In genomic region chr16:54080524-54081008, GRCh38 we compare ENCODE assay signal across 1 cellular context.
TF ChIP-seq lines count a peak whose summit lies in the region.

No MANE protein-coding gene starts in this region.

TF ChIP-seq in HepG2, 621 proteins besides CTCF, POLR2A, EP300 and RAD21 (continued from another document and continues in another):
- no peak for TF ChIP-seq DMTF1 (CRISPR knock-in tag; IDR thresholded peaks at IDR 0.05)
- TF ChIP-seq NR1H2 (CRISPR knock-in tag; IDR thresholded peaks at IDR 0.05; ENCODE audit: borderline replicate concordance, low read depth), result no peak
- TF ChIP-seq, protein P1, sequence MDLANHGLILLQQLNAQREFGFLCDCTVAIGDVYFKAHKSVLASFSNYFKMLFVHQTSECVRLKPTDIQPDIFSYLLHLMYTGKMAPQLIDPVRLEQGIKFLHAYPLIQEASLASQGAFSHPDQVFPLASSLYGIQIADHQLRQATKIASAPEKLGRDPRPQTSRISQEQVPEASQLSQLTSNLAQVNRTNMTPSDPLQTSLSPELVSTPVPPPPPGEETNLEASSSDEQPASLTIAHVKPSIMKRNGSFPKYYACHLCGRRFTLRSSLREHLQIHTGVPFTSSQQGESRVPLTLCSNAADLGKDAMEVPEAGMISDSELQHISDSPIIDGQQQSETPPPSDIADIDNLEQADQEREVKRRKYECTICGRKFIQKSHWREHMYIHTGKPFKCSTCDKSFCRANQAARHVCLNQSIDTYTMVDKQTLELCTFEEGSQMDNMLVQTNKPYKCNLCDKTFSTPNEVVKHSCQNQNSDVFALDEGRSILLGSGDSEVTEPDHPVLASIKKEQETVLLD (CRISPR knock-in tag; IDR thresholded peaks at IDR 0.05; ENCODE audit: low read depth), result no peak
- TF ChIP-seq SAFB2 (CRISPR knock-in tag; IDR thresholded peaks at IDR 0.05; ENCODE audit: borderline replicate concordance, low read depth), result no peak
- peak; percentile 59; the same call in 1 of the 2 replicates for TF ChIP-seq TBX2 (CRISPR knock-in tag; IDR thresholded peaks at IDR 0.05; ENCODE audit: borderline replicate concordance)
- no peak for TF ChIP-seq ZMYM2 (CRISPR knock-in tag; IDR thresholded peaks at IDR 0.05)
- TF ChIP-seq, protein P2, sequence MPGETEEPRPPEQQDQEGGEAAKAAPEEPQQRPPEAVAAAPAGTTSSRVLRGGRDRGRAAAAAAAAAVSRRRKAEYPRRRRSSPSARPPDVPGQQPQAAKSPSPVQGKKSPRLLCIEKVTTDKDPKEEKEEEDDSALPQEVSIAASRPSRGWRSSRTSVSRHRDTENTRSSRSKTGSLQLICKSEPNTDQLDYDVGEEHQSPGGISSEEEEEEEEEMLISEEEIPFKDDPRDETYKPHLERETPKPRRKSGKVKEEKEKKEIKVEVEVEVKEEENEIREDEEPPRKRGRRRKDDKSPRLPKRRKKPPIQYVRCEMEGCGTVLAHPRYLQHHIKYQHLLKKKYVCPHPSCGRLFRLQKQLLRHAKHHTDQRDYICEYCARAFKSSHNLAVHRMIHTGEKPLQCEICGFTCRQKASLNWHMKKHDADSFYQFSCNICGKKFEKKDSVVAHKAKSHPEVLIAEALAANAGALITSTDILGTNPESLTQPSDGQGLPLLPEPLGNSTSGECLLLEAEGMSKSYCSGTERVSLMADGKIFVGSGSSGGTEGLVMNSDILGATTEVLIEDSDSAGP (CRISPR knock-in tag; IDR thresholded peaks at IDR 0.05; ENCODE audit: borderline replicate concordance), result no peak
- no peak for TF ChIP-seq NFKB2 (CRISPR knock-in tag; IDR thresholded peaks at IDR 0.05; ENCODE audit: borderline replicate concordance)
- TF ChIP-seq, protein P3, sequence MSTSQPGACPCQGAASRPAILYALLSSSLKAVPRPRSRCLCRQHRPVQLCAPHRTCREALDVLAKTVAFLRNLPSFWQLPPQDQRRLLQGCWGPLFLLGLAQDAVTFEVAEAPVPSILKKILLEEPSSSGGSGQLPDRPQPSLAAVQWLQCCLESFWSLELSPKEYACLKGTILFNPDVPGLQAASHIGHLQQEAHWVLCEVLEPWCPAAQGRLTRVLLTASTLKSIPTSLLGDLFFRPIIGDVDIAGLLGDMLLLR (CRISPR knock-in tag; IDR thresholded peaks at IDR 0.05), result no peak
- TF ChIP-seq TEAD3 (CRISPR knock-in tag; optimal IDR thresholded peaks at IDR 0.05; ENCODE audit: borderline replicate concordance), result peak; percentile 29
- TF ChIP-seq MXD3 (CRISPR knock-in tag; IDR thresholded peaks at IDR 0.05), result no peak
- no peak for TF ChIP-seq ZNF354B (CRISPR knock-in tag; IDR thresholded peaks at IDR 0.05)
- no peak for TF ChIP-seq POLR2G (IDR thresholded peaks at IDR 0.05; ENCODE audit: low read depth, low read length)
- no peak for TF ChIP-seq SRSF9 (IDR thresholded peaks at IDR 0.05; ENCODE audit: borderline replicate concordance, insufficient read depth, low read depth, low read length, poor library complexity, severe bottlenecking)
- no peak for TF ChIP-seq MZF1 (CRISPR knock-in tag; IDR thresholded peaks at IDR 0.05; ENCODE audit: borderline replicate concordance)
- TF ChIP-seq ZNF607 (CRISPR knock-in tag; IDR thresholded peaks at IDR 0.05; ENCODE audit: borderline replicate concordance), result no peak
- no peak for TF ChIP-seq CBX2 (IDR thresholded peaks at IDR 0.05; ENCODE audit: low read depth, low read length)
- no peak for TF ChIP-seq CBX2 (CRISPR knock-in tag; IDR thresholded peaks at IDR 0.05; ENCODE audit: low read depth)
- TF ChIP-seq BRCA1 (CRISPR knock-in tag; IDR thresholded peaks at IDR 0.05), result peak; percentile 47; the same call in 1 of the 2 replicates
- TF ChIP-seq, protein P4, sequence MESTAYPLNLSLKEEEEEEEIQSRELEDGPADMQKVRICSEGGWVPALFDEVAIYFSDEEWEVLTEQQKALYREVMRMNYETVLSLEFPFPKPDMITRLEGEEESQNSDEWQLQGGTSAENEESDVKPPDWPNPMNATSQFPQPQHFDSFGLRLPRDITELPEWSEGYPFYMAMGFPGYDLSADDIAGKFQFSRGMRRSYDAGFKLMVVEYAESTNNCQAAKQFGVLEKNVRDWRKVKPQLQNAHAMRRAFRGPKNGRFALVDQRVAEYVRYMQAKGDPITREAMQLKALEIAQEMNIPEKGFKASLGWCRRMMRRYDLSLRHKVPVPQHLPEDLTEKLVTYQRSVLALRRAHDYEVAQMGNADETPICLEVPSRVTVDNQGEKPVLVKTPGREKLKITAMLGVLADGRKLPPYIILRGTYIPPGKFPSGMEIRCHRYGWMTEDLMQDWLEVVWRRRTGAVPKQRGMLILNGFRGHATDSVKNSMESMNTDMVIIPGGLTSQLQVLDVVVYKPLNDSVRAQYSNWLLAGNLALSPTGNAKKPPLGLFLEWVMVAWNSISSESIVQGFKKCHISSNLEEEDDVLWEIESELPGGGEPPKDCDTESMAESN (CRISPR knock-in tag; conservative IDR thresholded peaks at IDR 0.05), result peak; percentile 49
- TF ChIP-seq TEF (CRISPR knock-in tag; IDR thresholded peaks at IDR 0.05), result no peak
- TF ChIP-seq ZFY (CRISPR knock-in tag; IDR thresholded peaks at IDR 0.05), result peak; percentile 53
- no peak for TF ChIP-seq EZH2 (conservative IDR thresholded peaks at IDR 0.05; ENCODE audit: low read depth, low read length)
- TF ChIP-seq ZNF75D (CRISPR knock-in tag; IDR thresholded peaks at IDR 0.05; ENCODE audit: borderline replicate concordance), result no peak
- TF ChIP-seq, protein P5, sequence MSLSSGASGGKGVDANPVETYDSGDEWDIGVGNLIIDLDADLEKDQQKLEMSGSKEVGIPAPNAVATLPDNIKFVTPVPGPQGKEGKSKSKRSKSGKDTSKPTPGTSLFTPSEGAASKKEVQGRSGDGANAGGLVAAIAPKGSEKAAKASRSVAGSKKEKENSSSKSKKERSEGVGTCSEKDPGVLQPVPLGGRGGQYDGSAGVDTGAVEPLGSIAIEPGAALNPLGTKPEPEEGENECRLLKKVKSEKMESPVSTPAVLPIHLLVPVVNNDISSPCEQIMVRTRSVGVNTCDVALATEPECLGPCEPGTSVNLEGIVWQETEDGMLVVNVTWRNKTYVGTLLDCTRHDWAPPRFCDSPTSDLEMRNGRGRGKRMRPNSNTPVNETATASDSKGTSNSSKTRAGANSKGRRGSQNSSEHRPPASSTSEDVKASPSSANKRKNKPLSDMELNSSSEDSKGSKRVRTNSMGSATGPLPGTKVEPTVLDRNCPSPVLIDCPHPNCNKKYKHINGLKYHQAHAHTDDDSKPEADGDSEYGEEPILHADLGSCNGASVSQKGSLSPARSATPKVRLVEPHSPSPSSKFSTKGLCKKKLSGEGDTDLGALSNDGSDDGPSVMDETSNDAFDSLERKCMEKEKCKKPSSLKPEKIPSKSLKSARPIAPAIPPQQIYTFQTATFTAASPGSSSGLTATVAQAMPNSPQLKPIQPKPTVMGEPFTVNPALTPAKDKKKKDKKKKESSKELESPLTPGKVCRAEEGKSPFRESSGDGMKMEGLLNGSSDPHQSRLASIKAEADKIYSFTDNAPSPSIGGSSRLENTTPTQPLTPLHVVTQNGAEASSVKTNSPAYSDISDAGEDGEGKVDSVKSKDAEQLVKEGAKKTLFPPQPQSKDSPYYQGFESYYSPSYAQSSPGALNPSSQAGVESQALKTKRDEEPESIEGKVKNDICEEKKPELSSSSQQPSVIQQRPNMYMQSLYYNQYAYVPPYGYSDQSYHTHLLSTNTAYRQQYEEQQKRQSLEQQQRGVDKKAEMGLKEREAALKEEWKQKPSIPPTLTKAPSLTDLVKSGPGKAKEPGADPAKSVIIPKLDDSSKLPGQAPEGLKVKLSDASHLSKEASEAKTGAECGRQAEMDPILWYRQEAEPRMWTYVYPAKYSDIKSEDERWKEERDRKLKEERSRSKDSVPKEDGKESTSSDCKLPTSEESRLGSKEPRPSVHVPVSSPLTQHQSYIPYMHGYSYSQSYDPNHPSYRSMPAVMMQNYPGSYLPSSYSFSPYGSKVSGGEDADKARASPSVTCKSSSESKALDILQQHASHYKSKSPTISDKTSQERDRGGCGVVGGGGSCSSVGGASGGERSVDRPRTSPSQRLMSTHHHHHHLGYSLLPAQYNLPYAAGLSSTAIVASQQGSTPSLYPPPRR (CRISPR knock-in tag; IDR thresholded peaks at IDR 0.05; ENCODE audit: borderline replicate concordance), result no peak
- TF ChIP-seq ZNF12 (CRISPR knock-in tag; IDR thresholded peaks at IDR 0.05), result peak; percentile 80; the same call in 1 of the 2 replicates
- no peak for TF ChIP-seq TBL1XR1 (IDR thresholded peaks at IDR 0.05; ENCODE audit: borderline replicate concordance, low read length, partially characterized antibody)
- TF ChIP-seq ZNF367 (CRISPR knock-in tag; IDR thresholded peaks at IDR 0.05; ENCODE audit: borderline replicate concordance), result no peak
- no peak for TF ChIP-seq ZFP62 (CRISPR knock-in tag; IDR thresholded peaks at IDR 0.05)
- TF ChIP-seq SIN3B (IDR thresholded peaks at IDR 0.05; ENCODE audit: low read length), result no peak
- no peak for TF ChIP-seq ZNF17 (CRISPR knock-in tag; IDR thresholded peaks at IDR 0.05)
- TF ChIP-seq POLR2AphosphoS5 (IDR thresholded peaks at IDR 0.05; ENCODE audit: low read depth, low read length), result no peak
- 0 out of 2 replicates have a peak, but pooled peaks have one; percentile 26 for TF ChIP-seq ZNF121 (CRISPR knock-in tag; IDR thresholded peaks at IDR 0.05)
- no peak for TF ChIP-seq ZNF83 (CRISPR knock-in tag; IDR thresholded peaks at IDR 0.05; ENCODE audit: borderline replicate concordance)
- TF ChIP-seq ZNF781 (CRISPR knock-in tag; IDR thresholded peaks at IDR 0.05; ENCODE audit: borderline replicate concordance, not compliant biosample characterization), result peak; percentile 51
- TF ChIP-seq ZNF430 (CRISPR knock-in tag; IDR thresholded peaks at IDR 0.05), result no peak
- no peak for TF ChIP-seq MATR3 (CRISPR knock-in tag; IDR thresholded peaks at IDR 0.05)
- peak; percentile 51; the same call in 1 of the 2 replicates for TF ChIP-seq GLI4 (CRISPR knock-in tag; IDR thresholded peaks at IDR 0.05; ENCODE audit: borderline replicate concordance)
- TF ChIP-seq RFXANK (CRISPR knock-in tag; IDR thresholded peaks at IDR 0.05), result no peak
- TF ChIP-seq KDM3A (CRISPR knock-in tag; IDR thresholded peaks at IDR 0.05; ENCODE audit: low read depth), result no peak
- no peak for TF ChIP-seq RNF2 (conservative IDR thresholded peaks at IDR 0.05; ENCODE audit: low read depth)
- TF ChIP-seq MTA3 (CRISPR knock-in tag; IDR thresholded peaks at IDR 0.05), result no peak
- no peak for TF ChIP-seq ZFX (CRISPR knock-in tag; IDR thresholded peaks at IDR 0.05; ENCODE audit: low read depth)
- TF ChIP-seq THAP11 (CRISPR knock-in tag; IDR thresholded peaks at IDR 0.05), result peak; percentile 62; the same call in 1 of the 2 replicates
- TF ChIP-seq MAFF (IDR thresholded peaks at IDR 0.05; ENCODE audit: low read depth, low read length), result 0 out of 2 replicates have a peak, but pooled peaks have one; percentile 30
- TF ChIP-seq, protein P6, sequence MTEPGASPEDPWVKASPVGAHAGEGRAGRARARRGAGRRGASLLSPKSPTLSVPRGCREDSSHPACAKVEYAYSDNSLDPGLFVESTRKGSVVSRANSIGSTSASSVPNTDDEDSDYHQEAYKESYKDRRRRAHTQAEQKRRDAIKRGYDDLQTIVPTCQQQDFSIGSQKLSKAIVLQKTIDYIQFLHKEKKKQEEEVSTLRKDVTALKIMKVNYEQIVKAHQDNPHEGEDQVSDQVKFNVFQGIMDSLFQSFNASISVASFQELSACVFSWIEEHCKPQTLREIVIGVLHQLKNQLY (CRISPR knock-in tag; IDR thresholded peaks at IDR 0.05), result peak; percentile 52; the same call in 1 of the 2 replicates
- TF ChIP-seq ZNF546 (CRISPR knock-in tag; conservative IDR thresholded peaks at IDR 0.05), result no peak
- no peak for TF ChIP-seq ZNF343 (CRISPR knock-in tag; IDR thresholded peaks at IDR 0.05)
- TF ChIP-seq ZNF775 (CRISPR knock-in tag; IDR thresholded peaks at IDR 0.05; ENCODE audit: borderline replicate concordance), result no peak
- TF ChIP-seq IRF2 (CRISPR knock-in tag; IDR thresholded peaks at IDR 0.05), result 0 out of 2 replicates have a peak, but pooled peaks have one; percentile 77
